Comparison of ENCODE assay signal across 13 cellular contexts in genomic region chr10:30897547-30897946, GRCh38.
DNase-seq lines count a peak whose midpoint lies in the region; ATAC-seq lines count a peak whose summit lies in the region.
"Had no signal": no experiment of that assay in that cellular context is flagged by ENCODE, and none has a peak within 500 bp of the region (broad histone marks: within the 10 kb centered on the region; RNA-seq: fewer than 3 reads in every experiment).

No MANE protein-coding gene starts in this region.

- H3K27ac Mint-ChIP-seq in activated T-cell treated with anti-CD3 and anti-CD28 coated beads, Interleukin-2, amount 50 U/mL, for 24 hours = peak overlapping the region; percentile 66
- peak overlapping the region; percentile 65 for H3K27ac Mint-ChIP-seq in activated T-helper 17 cell treated with anti-CD3 and anti-CD28 coated beads, Interleukin-2, amount 50 U/mL, for 72 hours
- peak overlapping the region; percentile 78 for H3K27ac Mint-ChIP-seq in stimulated activated effector memory CD8-positive, alpha-beta T cell treated with anti-CD3 and anti-CD28 coated beads, Interleukin-12 subunit alpha, Interleukin-12 subunit beta, amount 100 ng/mL, for 72 hours

- no peak for DNase-seq in activated T-cell treated with anti-CD3 and anti-CD28 coated beads, Interleukin-2, amount 50 U/mL, for 24 hours
- DNase-seq in activated T-cell treated with anti-CD3 and anti-CD28 coated beads, Interleukin-2, amount 50 U/mL, for 1 hour = no peak
- peak; percentile 6 for DNase-seq in Jurkat, Clone E6-1 (ENCODE audit: low read depth, low spot score)
- peak; percentile 11 to 67 for DNase-seq in stimulated activated effector memory CD8-positive, alpha-beta T cell treated with anti-CD3 and anti-CD28 coated beads, Interleukin-12 subunit alpha, Interleukin-12 subunit beta, amount 100 ng/mL, for 72 hours (ENCODE audit: low spot score in 2 of 2)
- DNase-seq in DMS153 treated with DMSO at 0.1 percent for 48 hours (lab: John Stamatoyannopoulos, UW; ENCODE audit: unreplicated experiment) = no peak
- DNase-seq: COR-L47, NCI-H1048, NCI-H146, NCI-H2081, NCI-H774, PC-9 had no signal

- no peaks in the 10 kb centered on the region for H3K27me3 Mint-ChIP-seq in activated T-cell treated with anti-CD3 and anti-CD28 coated beads, Interleukin-2, amount 50 U/mL, for 24 hours
- H3K27me3 Mint-ChIP-seq in activated T-helper 17 cell treated with anti-CD3 and anti-CD28 coated beads, Interleukin-2, amount 50 U/mL, for 72 hours = no peaks in the 10 kb centered on the region

- H3K4me3 Mint-ChIP-seq in activated T-cell treated with anti-CD3 and anti-CD28 coated beads, Interleukin-2, amount 50 U/mL, for 24 hours = no peak overlapping the region
- peak overlapping the region; percentile 23 for H3K4me3 Mint-ChIP-seq in activated T-helper 17 cell treated with anti-CD3 and anti-CD28 coated beads, Interleukin-2, amount 50 U/mL, for 72 hours
- H3K4me3 Mint-ChIP-seq in stimulated activated effector memory CD8-positive, alpha-beta T cell treated with anti-CD3 and anti-CD28 coated beads, Interleukin-12 subunit alpha, Interleukin-12 subunit beta, amount 100 ng/mL, for 72 hours = peak overlapping the region; percentile 37

- H3K9me3 Mint-ChIP-seq in activated T-cell treated with anti-CD3 and anti-CD28 coated beads, Interleukin-2, amount 50 U/mL, for 24 hours = peaks cover 11% of the 10 kb centered on the region
- H3K9me3 Mint-ChIP-seq in activated T-helper 17 cell treated with anti-CD3 and anti-CD28 coated beads, Interleukin-2, amount 50 U/mL, for 72 hours = no peaks in the 10 kb centered on the region
- peaks cover 3% of the 10 kb centered on the region for H3K9me3 Mint-ChIP-seq in stimulated activated effector memory CD8-positive, alpha-beta T cell treated with anti-CD3 and anti-CD28 coated beads, Interleukin-12 subunit alpha, Interleukin-12 subunit beta, amount 100 ng/mL, for 72 hours

- H3K36me3 Mint-ChIP-seq in activated T-cell treated with anti-CD3 and anti-CD28 coated beads, Interleukin-2, amount 50 U/mL, for 24 hours (ENCODE audit: low read depth) = peaks cover 15% of the 10 kb centered on the region
- no peaks in the 10 kb centered on the region for H3K36me3 Mint-ChIP-seq in activated T-helper 17 cell treated with anti-CD3 and anti-CD28 coated beads, Interleukin-2, amount 50 U/mL, for 72 hours (ENCODE audit: low read depth)
- H3K36me3 Mint-ChIP-seq in stimulated activated effector memory CD8-positive, alpha-beta T cell treated with anti-CD3 and anti-CD28 coated beads, Interleukin-12 subunit alpha, Interleukin-12 subunit beta, amount 100 ng/mL, for 72 hours = no peaks in the 10 kb centered on the region

- peak; percentile 98 for ATAC-seq in activated T-helper 17 cell treated with anti-CD3 and anti-CD28 coated beads, Interleukin-2, amount 50 U/mL, for 72 hours (replicated peaks)
- ATAC-seq in stimulated activated effector memory CD8-positive, alpha-beta T cell treated with anti-CD3 and anti-CD28 coated beads, Interleukin-12 subunit alpha, Interleukin-12 subunit beta, amount 100 ng/mL, for 72 hours = peak; percentile 100
- ATAC-seq in HG02642 (IDR thresholded peaks at IDR 0.05; ENCODE audit: poor library complexity, unreplicated experiment) = no peak

- no peak overlapping the region for H3K4me3 ChIP-seq in Jurkat, Clone E6-1 (ENCODE audit: low read length)
- H3K4me3 ChIP-seq: PC-9 had no signal

- H3K4me1 Mint-ChIP-seq in activated T-cell treated with anti-CD3 and anti-CD28 coated beads, Interleukin-2, amount 50 U/mL, for 24 hours (ENCODE audit: low read depth) = peaks cover 9% of the 10 kb centered on the region
- peaks cover 6% of the 10 kb centered on the region for H3K4me1 Mint-ChIP-seq in activated T-helper 17 cell treated with anti-CD3 and anti-CD28 coated beads, Interleukin-2, amount 50 U/mL, for 72 hours
- peaks cover 12% of the 10 kb centered on the region for H3K4me1 Mint-ChIP-seq in stimulated activated effector memory CD8-positive, alpha-beta T cell treated with anti-CD3 and anti-CD28 coated beads, Interleukin-12 subunit alpha, Interleukin-12 subunit beta, amount 100 ng/mL, for 72 hours

Comparison
In these comparisons a context has a peak if more than half of its experiments do, and no peak if none do; other contexts are left out.
1. DNase-seq: peak in Jurkat, Clone E6-1 (single experiment) and stimulated activated effector memory CD8-positive, alpha-beta T cell treated with anti-CD3 and anti-CD28 coated beads, Interleukin-12 subunit alpha, Interleukin-12 subunit beta, amount 100 ng/mL, for 72 hours (2 of 2); none in activated T-cell treated with anti-CD3 and anti-CD28 coated beads, Interleukin-2, amount 50 U/mL, for 24 hours (single experiment), activated T-cell treated with anti-CD3 and anti-CD28 coated beads, Interleukin-2, amount 50 U/mL, for 1 hour (single experiment) and DMS153 treated with DMSO at 0.1 percent for 48 hours (single experiment).
2. Peak in every context shown above with its lines, with median percentiles within 50 percentile points of each other: H3K27ac Mint-ChIP-seq.